Comparison of ENCODE assay signal across 16 cellular contexts in the genomic region with DNA sequence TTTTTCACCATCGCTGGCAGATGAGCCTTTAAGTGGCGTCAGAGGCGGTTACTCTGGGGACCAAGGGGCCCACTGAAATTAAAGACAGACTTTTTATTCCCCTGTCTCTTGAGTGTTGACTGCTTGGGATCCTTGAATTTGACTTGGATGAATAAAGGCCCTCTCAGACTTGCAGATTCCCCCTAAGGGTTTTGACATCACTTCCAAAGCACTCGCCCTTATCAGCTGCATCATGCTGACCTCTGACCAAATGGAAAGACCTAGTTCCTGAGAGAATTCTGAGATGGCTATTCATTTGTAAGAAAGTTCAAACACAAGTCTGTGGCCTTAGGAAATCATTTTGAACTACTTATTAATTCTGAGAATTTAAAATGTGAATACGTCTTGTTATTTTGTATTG. TPM values are rescaled to one million over a fixed set of nuclear protein-coding genes. Genes with fewer than 3 reads are reported as not detected.
DNase-seq lines count a peak whose midpoint lies in the region; TF ChIP-seq lines count a peak whose summit lies in the region.
"Had no signal": no experiment of that assay in that cellular context is flagged by ENCODE, and none has a peak within 500 bp of the region (broad histone marks: within the 10 kb centered on the region; RNA-seq: fewer than 3 reads in every experiment).

No MANE protein-coding gene starts in this region.

- H4K20me1 ChIP-seq in osteoblast (ENCODE audit: insufficient read depth, low read length) = no peaks in the 10 kb centered on the region

- no peaks in the 10 kb centered on the region for H3K9me3 ChIP-seq in osteoblast (ENCODE audit: low read depth, low read length)
- H3K9me3 ChIP-seq: SJCRH30 had no signal

- H3K4me3 ChIP-seq in fibroblast of mammary gland (ENCODE audit: control insufficient read depth, low read depth, low read length) (no peak overlapping the region), osteoblast (ENCODE audit: insufficient read depth, low read length) (no peak overlapping the region)
- H3K4me3 ChIP-seq: MG63, SJCRH30 had no signal

- peak overlapping the region; percentile 13 for H2AFZ ChIP-seq in osteoblast (ENCODE audit: low read length)

- H3K27me3 ChIP-seq in osteoblast (ENCODE audit: insufficient read depth, low read length) = no peaks in the 10 kb centered on the region
- H3K27me3 ChIP-seq: MG63, SJCRH30 had no signal

- H3K79me2 ChIP-seq in osteoblast (ENCODE audit: insufficient read depth, low read length) = no peaks in the 10 kb centered on the region

- DNase-seq in EL (peak; percentile 86), M059J (ENCODE audit: low read depth) (peak; percentile 80), fibroblast of mammary gland (ENCODE audit: low read depth) (peak; percentile 45), osteoblast (ENCODE audit: insufficient read length, low spot score, missing footprints) (peak; percentile 63), NCI-H2196 treated with DMSO at 0.1 percent for 48 hours (lab: John Stamatoyannopoulos, UW; ENCODE audit: unreplicated experiment) (no peak), RWPE1 (ENCODE audit: low spot score) (no peak), superior temporal gyrus (ENCODE audit: extremely low spot score) (no peak)
- DNase-seq: CD4-positive, alpha-beta T cell; MG63; NCI-H1105; NCI-H1694 treated with DMSO at 0.1 percent for 48 hours; NCI-H446 treated with DMSO at 0.1 percent for 48 hours; NCI-H748 treated with DMSO at 0.1 percent for 48 hours; SJCRH30 had no signal

- TF ChIP-seq CTCF in fibroblast of mammary gland (conservative IDR thresholded peaks at IDR 0.05; ENCODE audit: control insufficient read depth, insufficient read depth, low read depth, low read length) (no peak), osteoblast (IDR thresholded peaks at IDR 0.05; ENCODE audit: extremely low read depth, low read depth, low read length) (no peak), RWPE1 (conservative IDR thresholded peaks at IDR 0.05; ENCODE audit: low read depth) (no peak)

- peaks cover 27% of the 10 kb centered on the region for H3K4me1 ChIP-seq in osteoblast (ENCODE audit: insufficient read depth, low read length)
- H3K4me1 ChIP-seq: SJCRH30 had no signal

- no peak overlapping the region for H3K4me2 ChIP-seq in osteoblast (ENCODE audit: insufficient read depth, low read length)
- H3K4me2 ChIP-seq: KMS-11 had no signal

- H3K27ac ChIP-seq in osteoblast (ENCODE audit: low read depth, low read length) (peak overlapping the region; percentile 46), RWPE1 (no peak overlapping the region)
- H3K27ac ChIP-seq: KMS-11, SJCRH30 had no signal

- H3K36me3 ChIP-seq in osteoblast (ENCODE audit: insufficient read depth, low read length) = no peaks in the 10 kb centered on the region
- H3K36me3 ChIP-seq: MG63, SJCRH30 had no signal

- CTCF ChIA-PET in RWPE1 (lab: Yijun Ruan, JAX) = no interaction called here

- POLR2A ChIA-PET in RWPE1 (lab: Yijun Ruan, JAX; ENCODE audit: low non-redundant PET) = no interaction called here

RNA-seq across cellular contexts. Expression of a gene that starts 13.5 kb away (rescaled TPM):
- total RNA-seq in M059J (2014; rRNA removed; shearing (Covaris generic)) = 170 and 207 TPM in 2 replicates
- total RNA-seq in osteoblast = 17.1 and 19.5 TPM in 2 replicates
- total RNA-seq: CD4-positive, alpha-beta T cell; HepG2 had no signal

Comparison
In these comparisons a context has a peak if more than half of its experiments do, and no peak if none do; other contexts are left out.
1. DNase-seq: peak in EL (single experiment), M059J (single experiment), fibroblast of mammary gland (single experiment) and osteoblast (single experiment); none in NCI-H2196 treated with DMSO at 0.1 percent for 48 hours (single experiment), RWPE1 (single experiment) and superior temporal gyrus (single experiment).